ENCODE assay signal across 20 cellular contexts in genomic region chr9:16579872-16580432, GRCh38.
"Had no signal": no experiment of that assay in that cellular context is flagged by ENCODE, and none has a peak within 500 bp of the region (broad histone marks: within the 10 kb centered on the region; RNA-seq: fewer than 3 reads in every experiment).

No MANE protein-coding gene starts in this region.

- H3K27me3 ChIP-seq: esophagus squamous epithelium, gastrocnemius medialis, thyroid gland had no signal

- DNase-seq: activated CD4-positive, alpha-beta T cell treated with anti-CD3 and anti-CD28 coated beads, Interleukin-2, amount 10 ng/mL, durations not matched to agents 7 days and 5 days; activated CD8-positive, alpha-beta memory T cell treated with anti-CD3 and anti-CD28 coated beads, Interleukin-2, amount 10 ng/mL, durations not matched to agents 7 days and 5 days; activated CD8-positive, alpha-beta T cell treated with anti-CD3 and anti-CD28 coated beads for 36 hours; activated effector memory CD4-positive, alpha-beta T cell treated with anti-CD3 and anti-CD28 coated beads, Interleukin-2, amount 50 U/mL, for 16 hours; activated naive CD4-positive, alpha-beta T cell treated with anti-CD3 and anti-CD28 coated beads, Interleukin-2, amount 10 ng/mL, durations not matched to agents 7 days and 5 days; activated T-cell treated with anti-CD3 and anti-CD28 coated beads for 4 hours; anterior cingulate cortex; caudate nucleus; endodermal cell; esophagus squamous epithelium; gastrocnemius medialis; lower lobe of right lung; natural killer cell; stimulated activated CD4-positive, alpha-beta T cell treated with anti-CD3 and anti-CD28 coated beads, Interleukin-4, amount 100 ng/mL, for 4 hours; stimulated activated naive CD8-positive, alpha-beta T cell treated with anti-CD3 and anti-CD28 coated beads, Interleukin-15, Interleukin-2, amounts not matched to agents 100 U/mL and 50 U/mL, for 24 hours; substantia nigra; SW 1271; T-helper 17 cell; thyroid gland had no signal

- H3K9me3 ChIP-seq: esophagus squamous epithelium, gastrocnemius medialis, lower lobe of right lung, thyroid gland had no signal

- H3K4me3 ChIP-seq: coronary artery, esophagus squamous epithelium, gastrocnemius medialis, lower lobe of right lung, thyroid gland had no signal

- H3K27ac ChIP-seq: coronary artery, esophagus squamous epithelium, gastrocnemius medialis, lower lobe of right lung had no signal

- H3K4me1 ChIP-seq: lower lobe of right lung had no signal

- H3K36me3 ChIP-seq: esophagus squamous epithelium, gastrocnemius medialis, lower lobe of right lung, thyroid gland had no signal
